ENCODE assay signal across 8 cellular contexts in the genomic region with DNA sequence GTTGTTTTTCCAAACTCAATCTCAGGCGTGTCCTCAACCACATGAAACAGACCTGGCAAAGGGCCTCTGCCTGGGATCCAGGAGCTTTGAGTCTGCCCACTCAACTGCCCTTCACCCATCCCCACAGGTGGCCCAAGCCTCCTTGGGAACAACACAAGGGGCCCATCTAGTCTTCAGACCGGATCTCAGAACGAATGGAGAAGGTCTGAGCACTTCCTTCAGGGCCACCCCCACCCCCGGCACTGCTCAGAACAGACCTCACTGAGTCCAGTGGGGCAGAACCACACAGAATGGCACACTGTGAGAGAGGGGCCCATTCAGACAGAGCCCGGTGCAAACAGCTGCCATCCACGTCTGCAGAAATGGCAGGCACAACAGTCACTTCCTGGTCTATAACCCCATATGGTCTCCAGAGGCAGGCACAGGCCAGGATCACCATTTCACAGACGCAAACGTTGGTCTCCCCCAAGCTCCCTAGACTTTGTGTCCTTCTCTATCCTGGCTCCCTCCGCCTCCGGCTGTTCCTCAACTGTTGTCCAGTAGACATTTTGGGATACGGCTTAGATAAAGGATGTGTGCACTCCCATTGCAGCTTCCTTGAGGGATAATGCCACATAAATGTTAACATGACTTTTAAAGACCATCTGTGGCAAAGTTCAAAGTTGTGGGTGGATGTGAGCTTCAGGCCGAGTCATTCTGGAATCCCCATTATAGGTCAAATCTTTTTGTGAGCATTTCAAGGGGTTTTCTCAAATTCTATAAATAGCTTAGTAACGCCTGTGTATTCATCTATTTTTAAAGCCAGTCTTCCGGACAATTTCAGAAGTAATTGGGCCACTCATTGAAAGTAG.
DNase-seq lines count a peak whose midpoint lies in the region; ATAC-seq and TF ChIP-seq lines count a peak whose summit lies in the region.

No MANE protein-coding gene starts in this region.

- H3K27me3 ChIP-seq in BE2C = no peaks in the 10 kb centered on the region

- H3K4me1 ChIP-seq in BE2C = no peaks in the 10 kb centered on the region; the same call in 1 of the 2 replicates

- no peak overlapping the region for H3K4me3 ChIP-seq in BE2C (ENCODE audit: low read depth, low read length)

- DNase-seq in activated CD8-positive, alpha-beta memory T cell treated with anti-CD3 and anti-CD28 coated beads, Interleukin-2, amount 50 U/mL, for 48 hours = peak; percentile 59
- DNase-seq in mesenteric fat pad (ENCODE audit: low spot score) = peak; percentile 71
- DNase-seq in NCI-H1092 (lab: John Stamatoyannopoulos, UW) = no peak
- no peak for DNase-seq in BE2C
- DNase-seq in AML-193 (lab: John Stamatoyannopoulos, UW) = no peak
- DNase-seq in NCI-H1048 (lab: John Stamatoyannopoulos, UW) = no peak

- TF ChIP-seq POLR2A in GM18526 (IDR thresholded peaks at IDR 0.05; ENCODE audit: extremely low read depth, insufficient read length) = peak; percentile 33

- TF ChIP-seq CTCF in BE2C (IDR thresholded peaks at IDR 0.05; ENCODE audit: low read depth, low read length) = no peak

- peak; percentile 59 for ATAC-seq in HG02642 (IDR thresholded peaks at IDR 0.05; ENCODE audit: poor library complexity, unreplicated experiment)

- H3K36me3 ChIP-seq in BE2C = no peaks in the 10 kb centered on the region

- no peaks in the 10 kb centered on the region for H3K9me3 ChIP-seq in BE2C

Comparison
In these comparisons a context has a peak if more than half of its experiments do, and no peak if none do; other contexts are left out.
1. DNase-seq: peak in activated CD8-positive, alpha-beta memory T cell treated with anti-CD3 and anti-CD28 coated beads, Interleukin-2, amount 50 U/mL, for 48 hours (single experiment) and mesenteric fat pad (single experiment); none in NCI-H1092 (single experiment), BE2C (single experiment), AML-193 (0 of 2) and NCI-H1048 (single experiment).